9 cellular contexts compared by ENCODE assay signal in the genomic region with DNA sequence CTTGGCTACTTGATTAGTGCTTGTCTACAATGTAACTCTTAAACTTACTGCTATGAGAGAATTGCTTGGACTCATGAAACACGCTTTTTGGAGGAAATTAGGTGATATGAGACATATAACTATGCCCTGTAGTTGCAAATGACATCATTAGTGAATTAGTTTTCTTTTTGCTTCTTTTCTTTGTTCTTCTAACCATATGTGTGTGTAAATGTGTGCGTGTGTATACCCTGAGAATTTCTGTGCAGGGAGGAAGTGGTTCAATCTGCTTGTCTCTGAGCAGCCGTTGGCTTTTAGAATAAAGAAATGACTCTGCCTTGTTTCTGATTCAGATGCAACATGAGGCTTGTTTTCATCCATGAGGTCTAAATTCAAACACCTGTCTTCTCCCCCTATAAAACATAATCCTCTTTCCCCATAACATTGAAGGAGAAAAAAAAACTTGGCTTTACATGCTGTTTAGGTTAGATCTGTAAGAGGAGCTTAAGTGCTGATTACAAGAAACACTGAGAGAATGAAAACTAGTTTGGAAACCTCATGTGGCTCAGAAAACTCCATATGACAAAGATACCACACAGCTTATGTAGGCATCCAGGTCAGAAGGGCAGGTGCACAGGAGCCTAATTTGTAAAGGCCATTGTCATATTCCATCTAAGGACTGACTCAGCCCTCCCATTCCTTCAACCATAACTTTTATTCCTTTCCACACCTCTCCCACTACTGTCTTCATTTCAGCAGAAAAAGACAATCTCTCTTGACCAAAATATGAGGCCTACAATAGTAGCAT. TPM values are rescaled to one million over a fixed set of nuclear protein-coding genes. Genes with fewer than 3 reads are reported as not detected.
DNase-seq lines count a peak whose midpoint lies in the region; ATAC-seq and TF ChIP-seq lines count a peak whose summit lies in the region.
"Had no signal": no experiment of that assay in that cellular context is flagged by ENCODE, and none has a peak within 500 bp of the region (broad histone marks: within the 10 kb centered on the region; RNA-seq: fewer than 3 reads in every experiment).

No MANE protein-coding gene starts in this region.

- H3K9me3 ChIP-seq in adrenal gland (replicated peaks in 1 of 3): no peaks in the 10 kb centered on the region

- no peak for TF ChIP-seq POLR2A in adrenal gland (IDR thresholded peaks at IDR 0.05)

- H3K4me1 Mint-ChIP-seq in central memory CD8-positive, alpha-beta T cell: peaks cover 9% of the 10 kb centered on the region

- no peaks in the 10 kb centered on the region for H3K27me3 ChIP-seq in adrenal gland
- H3K27me3 ChIP-seq: left lung had no signal

- no peaks in the 10 kb centered on the region for H3K36me3 Mint-ChIP-seq in central memory CD8-positive, alpha-beta T cell (ENCODE audit: insufficient read depth)

- H3K4me3 ChIP-seq in adrenal gland: no peak overlapping the region
- H3K4me3 ChIP-seq: left lung had no signal

- TF ChIP-seq CTCF in adrenal gland (IDR thresholded peaks at IDR 0.05): no peak

- H3K4me1 ChIP-seq in adrenal gland (replicated peaks in 1 of 2): peaks cover 6 to 9% of the 10 kb centered on the region in 2 donors

- no peak overlapping the region for H3K27ac Mint-ChIP-seq in central memory CD8-positive, alpha-beta T cell (ENCODE audit: low read depth)

- DNase-seq in central memory CD8-positive, alpha-beta T cell (ENCODE audit: low spot score in 2 of 2): no peak
- DNase-seq in adrenal gland (no peak), DMS79 (lab: John Stamatoyannopoulos, UW) (no peak), AG08396 (ENCODE audit: low spot score) (no peak), amygdala (lab: John Stamatoyannopoulos, UW) (no peak)
- DNase-seq: left lung had no signal

- peaks cover 12% of the 10 kb centered on the region for H3K27me3 Mint-ChIP-seq in central memory CD8-positive, alpha-beta T cell

- H3K4me3 Mint-ChIP-seq in central memory CD8-positive, alpha-beta T cell: no peak overlapping the region

- ATAC-seq in GM18508 (IDR thresholded peaks at IDR 0.05; ENCODE audit: insufficient read depth, unreplicated experiment) (peak; percentile 78), GM21528 (IDR thresholded peaks at IDR 0.05; ENCODE audit: low FRiP score, unreplicated experiment) (peak; percentile 91), HG03575 (IDR thresholded peaks at IDR 0.05; ENCODE audit: extremely low read depth, insufficient number of reproducible peaks, low FRiP score, unreplicated experiment) (peak; percentile 73)
- peak; percentile 78 for ATAC-seq in central memory CD8-positive, alpha-beta T cell (replicated peaks; ENCODE audit: extremely low read depth, poor library complexity, severe bottlenecking)

- no peaks in the 10 kb centered on the region for H3K36me3 ChIP-seq in adrenal gland (replicated peaks in 1 of 2)
- H3K36me3 ChIP-seq: left lung had no signal

- H3K27ac ChIP-seq in adrenal gland: no peak overlapping the region

- 76 to 89% (median 87%) methylated on average over 3 of the region's 3 CpGs for WGBS in adrenal gland, 4 donors

- intact Hi-C loops in adrenal gland (cut with DNase I): no loop called here

- H3K9me3 Mint-ChIP-seq in central memory CD8-positive, alpha-beta T cell: no peaks in the 10 kb centered on the region

RNA-seq across cellular contexts. Expression of gene BLM, which starts 30.5 kb away (rescaled TPM):
- total RNA-seq in adrenal gland: 1 to 10 TPM in 6 of 8 donors, under 1 TPM in 2; 0.24 to 4.5 (median 1.2) TPM
- 1 to 10 TPM; 1.1 to 2.2 (median 1.4) TPM for polyA plus RNA-seq in adrenal gland
